In the genomic region with DNA sequence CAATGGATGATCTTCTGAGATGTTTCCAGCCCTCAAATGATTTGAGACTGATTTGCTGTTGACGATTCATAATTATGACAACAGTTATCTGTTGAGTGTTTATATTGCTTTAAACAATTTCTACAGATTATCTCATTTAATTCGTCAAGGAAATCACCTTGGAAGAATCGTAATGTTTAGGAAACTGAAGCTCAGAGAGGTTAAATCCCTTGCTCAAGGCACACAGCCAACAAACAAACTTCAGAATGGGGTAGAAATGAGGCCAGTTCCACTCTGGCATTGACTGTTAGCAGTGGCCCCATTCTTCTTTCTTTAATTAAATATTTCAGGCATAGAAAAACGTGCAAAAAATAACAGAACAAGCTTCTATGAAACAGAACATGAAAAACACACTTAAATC, we compare ENCODE assay signal across 27 cellular contexts.
"Had no signal": no experiment of that assay in that cellular context is flagged by ENCODE, and none has a peak within 500 bp of the region (broad histone marks: within the 10 kb centered on the region; RNA-seq: fewer than 3 reads in every experiment).

No MANE protein-coding gene starts in this region.

- DNase-seq: stimulated activated CD4-positive, alpha-beta T cell treated with anti-CD3 and anti-CD28 coated beads, Interleukin-2, amount 100 ng/mL, for 48 hours; stimulated activated CD4-positive, alpha-beta T cell treated with anti-CD3 and anti-CD28 coated beads, Interleukin-4, amount 100 ng/mL, for 1 hour; stimulated activated CD4-positive, alpha-beta T cell treated with anti-CD3 and anti-CD28 coated beads, Interleukin-4, amount 100 ng/mL, for 24 hours; stimulated activated CD4-positive, alpha-beta T cell treated with anti-CD3 and anti-CD28 coated beads, Interleukin-4, amount 100 ng/mL, for 4 hours; stimulated activated CD8-positive, alpha-beta memory T cell treated with anti-CD3 and anti-CD28 coated beads, Interleukin-4, amount 100 ng/mL, for 48 hours; stimulated activated naive B cell treated with anti-CD40 and anti-IgM and Interleukin-4, amounts not matched to agents 10 μg/mL and 1 μg/mL and 100 μg/mL, for 72 hours; stimulated activated naive CD4-positive, alpha-beta T cell; stimulated activated naive CD4-positive, alpha-beta T cell treated with Interleukin-2 at 50 U/mL for 16 hours; stimulated activated naive CD8-positive, alpha-beta T cell treated with anti-CD3 and anti-CD28 coated beads, Interleukin-15, amount 100 ng/mL, for 72 hours; stimulated activated naive CD8-positive, alpha-beta T cell treated with anti-CD3 and anti-CD28 coated beads, Interleukin-15, Interleukin-2, amounts not matched to agents 100 U/mL and 50 U/mL, for 24 hours; stomach; substantia nigra; testis; thyroid gland; tibial artery; transverse colon; trophoblast cell; upper lobe of left lung; upper lobe of right lung; uterus had no signal

- H3K27ac ChIP-seq: stomach, suprapubic skin, testis, thoracic aorta, thyroid gland, tibial artery, tibial nerve, transverse colon, upper lobe of left lung, upper lobe of right lung, vagina had no signal

- H3K27me3 ChIP-seq: testis, thyroid gland, uterus, vagina had no signal

- FAIRE-seq: urothelium cell line had no signal

- H3K4me3 ChIP-seq: stomach, suprapubic skin, testis, thoracic aorta, thyroid gland, tibial artery, tibial nerve, transverse colon, upper lobe of left lung, upper lobe of right lung, uterus, vagina had no signal

- H3K4me1 ChIP-seq: uterus had no signal

- H3K9me3 ChIP-seq: suprapubic skin, testis, thoracic aorta, thyroid gland, tibial artery, transverse colon, upper lobe of left lung, upper lobe of right lung, uterus, vagina had no signal

- ATAC-seq: stimulated activated effector memory CD8-positive, alpha-beta T cell treated with anti-CD3 and anti-CD28 coated beads, Interleukin-12 subunit alpha, Interleukin-12 subunit beta, amount 100 ng/mL, for 72 hours; stimulated activated memory B cell treated with anti-CD40 and anti-IgM and Interleukin-4, amounts not matched to agents 10 μg/mL and 1 μg/mL and 100 μg/mL, for 72 hours; stimulated activated naive B cell treated with anti-CD40 and anti-IgM and Interleukin-4, amounts not matched to agents 10 μg/mL and 1 μg/mL and 100 μg/mL, for 72 hours; stimulated activated naive CD8-positive, alpha-beta T cell treated with anti-CD3 and anti-CD28 coated beads, Interleukin-15, amount 100 ng/mL, for 72 hours; stimulated activated naive CD8-positive, alpha-beta T cell treated with anti-CD3 and anti-CD28 coated beads, Interleukin-15, Interleukin-2, amounts not matched to agents 100 U/mL and 50 U/mL, for 24 hours; upper lobe of right lung had no signal

- H3K36me3 ChIP-seq: stomach, suprapubic skin, thoracic aorta, thyroid gland, tibial artery, tibial nerve, transverse colon, upper lobe of left lung, upper lobe of right lung, uterus, vagina had no signal
